Comparison of ENCODE assay signal across 13 cellular contexts in genomic region chr13:101579291-101579802, GRCh38.
DNase-seq lines count a peak whose midpoint lies in the region; ATAC-seq and TF ChIP-seq lines count a peak whose summit lies in the region.
"Had no signal": no experiment of that assay in that cellular context is flagged by ENCODE, and none has a peak within 500 bp of the region (broad histone marks: within the 10 kb centered on the region; RNA-seq: fewer than 3 reads in every experiment).

No MANE protein-coding gene starts in this region.

- peak; percentile 85 for DNase-seq in EH (ENCODE audit: low read depth)
- DNase-seq in NCI-H2227 (lab: John Stamatoyannopoulos, UW; ENCODE audit: unreplicated experiment), result peak; percentile 14
- peak; percentile 78 for DNase-seq in choroid plexus epithelial cell (ENCODE audit: low read depth)
- peak; percentile 28 for DNase-seq in middle frontal gyrus (ENCODE audit: extremely low spot score, low spot score)
- no peak for DNase-seq in stimulated activated naive CD4-positive, alpha-beta T cell treated with Interleukin-2 at 50 U/mL for 16 hours (lab: John Stamatoyannopoulos, UW)
- DNase-seq in omental fat pad (ENCODE audit: low spot score), result no peak
- DNase-seq: activated CD4-positive, alpha-beta T cell treated with anti-CD3 and anti-CD28 coated beads, Interleukin-2, amount 50 U/mL, for 4 hours; activated naive CD4-positive, alpha-beta T cell treated with anti-CD3 and anti-CD28 coated beads, Interleukin-2, amount 10 ng/mL, durations not matched to agents 7 days and 5 days; effector memory CD4-positive, alpha-beta T cell; occipital lobe had no signal

- ATAC-seq in HG02885 (IDR thresholded peaks at IDR 0.05; ENCODE audit: poor library complexity, unreplicated experiment), result no peak
- no peak for ATAC-seq in HG03045 (IDR thresholded peaks at IDR 0.05; ENCODE audit: unreplicated experiment)
- ATAC-seq in omental fat pad (ENCODE audit: low FRiP score), result no peak
- ATAC-seq: GM12878 had no signal

- H3K4me3 ChIP-seq in choroid plexus epithelial cell (ENCODE audit: low read depth, low read length), result no peak overlapping the region
- H3K4me3 ChIP-seq: GM12878 had no signal

- TF ChIP-seq CTCF in choroid plexus epithelial cell (conservative IDR thresholded peaks at IDR 0.05; ENCODE audit: low read depth, low read length) (no peak), omental fat pad (IDR thresholded peaks at IDR 0.05) (no peak)

Comparison
In these comparisons a context has a peak if more than half of its experiments do, and no peak if none do; other contexts are left out.
1. DNase-seq: peak in EH (single experiment), NCI-H2227 (single experiment), choroid plexus epithelial cell (single experiment) and middle frontal gyrus (single experiment); none in stimulated activated naive CD4-positive, alpha-beta T cell treated with Interleukin-2 at 50 U/mL for 16 hours (single experiment) and omental fat pad (single experiment).